In genomic region chr4:4032364-4032763, GRCh38 we compare ENCODE assay signal across 7 cellular contexts.
DNase-seq lines count a peak whose midpoint lies in the region; TF ChIP-seq lines count a peak whose summit lies in the region.
"Not testable (repeated sequence)": the region's sequence is repeated elsewhere in the genome, so short reads cannot be mapped to it uniquely, and the experiment has no call there.

No MANE protein-coding gene starts in this region.

- H3K9me2 ChIP-seq in MM.1S (replicated peaks; ENCODE audit: insufficient read depth, low read length); hepatocyte (replicated peaks; ENCODE audit: insufficient read depth): not testable (repeated sequence)

- not testable (repeated sequence) for H4K20me1 ChIP-seq in MM.1S (ENCODE audit: insufficient read depth, low read length); hepatocyte (ENCODE audit: insufficient read depth, poor library complexity, severe bottlenecking)

- H3K9me3 ChIP-seq in MM.1S (replicated peaks; ENCODE audit: insufficient read depth, low read length); SJCRH30 (replicated peaks); duodenal mucosa (ENCODE audit: control insufficient read depth in 1 of 2, low read length in 2 of 2); hepatocyte (ENCODE audit: low read depth); mucosa of rectum (ENCODE audit: control insufficient read depth in 2 of 2, low read length in 2 of 2): not testable (repeated sequence)

- H3K4me2 ChIP-seq in MM.1S (ENCODE audit: low read depth, low read length) (peak overlapping the region; percentile 72), hepatocyte (peak overlapping the region; percentile 70)

- peaks cover 19% of the 10 kb centered on the region for H3F3A ChIP-seq in MM.1S (ENCODE audit: insufficient read depth, low read length)

- peak; percentile 24 for DNase-seq in Daoy (ENCODE audit: low read depth)
- DNase-seq in MM.1S, result peak; percentile 79
- peak in 1 of 2 experiments; percentile 16 for DNase-seq in SJCRH30
- DNase-seq in hepatocyte (ENCODE audit: low spot score), result not testable (repeated sequence)

- not testable (repeated sequence) for H3K27me3 ChIP-seq in MM.1S (replicated peaks; ENCODE audit: insufficient read depth, low read length); SJCRH30; duodenal mucosa (ENCODE audit: control insufficient read depth in 1 of 2, insufficient read depth in 2 of 2, low read length in 2 of 2); hepatocyte; mucosa of rectum (ENCODE audit: control insufficient read depth in 2 of 2, insufficient read depth in 2 of 2, low read length in 2 of 2); rectal smooth muscle tissue (ENCODE audit: control insufficient read depth, insufficient read depth, low read length)

- not testable (repeated sequence) for H3K79me2 ChIP-seq in MM.1S (ENCODE audit: low read length); hepatocyte

- H3K9ac ChIP-seq in MM.1S (ENCODE audit: low read length) (peak overlapping the region; percentile 86), mucosa of rectum (ENCODE audit: low read depth in 1 of 2, low read length in 2 of 2) (peak overlapping the region; percentile 60)
- H3K9ac ChIP-seq in duodenal mucosa (ENCODE audit: low read depth in 1 of 2, low read length in 2 of 2); rectal smooth muscle tissue (ENCODE audit: low read length): not testable (repeated sequence)

- H2AFZ ChIP-seq in MM.1S (ENCODE audit: low read length); hepatocyte: not testable (repeated sequence)

- not testable (repeated sequence) for H3K36me3 ChIP-seq in MM.1S (replicated peaks; ENCODE audit: insufficient read depth, low read length); SJCRH30; duodenal mucosa (ENCODE audit: control insufficient read depth in 1 of 2, insufficient read depth in 2 of 2, low read length in 2 of 2); hepatocyte (replicated peaks; ENCODE audit: insufficient read depth, low read depth); mucosa of rectum (ENCODE audit: control insufficient read depth in 2 of 2, insufficient read depth in 2 of 2, low read length in 2 of 2); rectal smooth muscle tissue (ENCODE audit: control insufficient read depth, insufficient read depth, low read length)

- H3K4me3 ChIP-seq in MM.1S (ENCODE audit: low read length), result peak overlapping the region; percentile 50
- H3K4me3 ChIP-seq in SJCRH30, result peak overlapping the region; percentile 42
- H3K4me3 ChIP-seq in duodenal mucosa (ENCODE audit: low read depth in 1 of 2, low read length in 2 of 2), result peak overlapping the region; percentile 46 to 53
- H3K4me3 ChIP-seq in hepatocyte, result not testable (repeated sequence)
- peak overlapping the region; percentile 51 to 55 for H3K4me3 ChIP-seq in mucosa of rectum (ENCODE audit: low read length in 2 of 2)
- H3K4me3 ChIP-seq in rectal smooth muscle tissue (ENCODE audit: low read length), result peak overlapping the region; percentile 9

- not testable (repeated sequence) for TF ChIP-seq CTCF in MM.1S (IDR thresholded peaks at IDR 0.05; ENCODE audit: low read length); hepatocyte (IDR thresholded peaks at IDR 0.05; ENCODE audit: poor library complexity)

- 67% methylated on average over 9 of the region's 9 CpGs for WGBS in hepatocyte (ENCODE audit: low lambda C conversion rate, missing lambda C conversion rate)

- peaks cover 30% of the 10 kb centered on the region for H3K4me1 ChIP-seq in MM.1S (ENCODE audit: low read length)
- H3K4me1 ChIP-seq in SJCRH30; duodenal mucosa (ENCODE audit: control insufficient read depth in 1 of 2, insufficient read depth in 2 of 2, low read length in 2 of 2); mucosa of rectum (ENCODE audit: control insufficient read depth in 2 of 2, insufficient read depth in 2 of 2, low read length in 2 of 2); rectal smooth muscle tissue (ENCODE audit: control insufficient read depth, insufficient read depth, low read length): not testable (repeated sequence)
- H3K4me1 ChIP-seq in hepatocyte (ENCODE audit: insufficient read depth), result peaks cover 17% of the 10 kb centered on the region

- H3K27ac ChIP-seq in MM.1S (ENCODE audit: low read length) (peak overlapping the region; percentile 98), SJCRH30 (peak overlapping the region; percentile 60), hepatocyte (peak overlapping the region; percentile 46), mucosa of rectum (ENCODE audit: low read depth in 2 of 2, low read length in 2 of 2) (peak overlapping the region; percentile 78 to 80)
- H3K27ac ChIP-seq in duodenal mucosa (ENCODE audit: low read depth, low read length); rectal smooth muscle tissue (ENCODE audit: low read depth, low read length): not testable (repeated sequence)
